8 cellular contexts compared by ENCODE assay signal in the genomic region with DNA sequence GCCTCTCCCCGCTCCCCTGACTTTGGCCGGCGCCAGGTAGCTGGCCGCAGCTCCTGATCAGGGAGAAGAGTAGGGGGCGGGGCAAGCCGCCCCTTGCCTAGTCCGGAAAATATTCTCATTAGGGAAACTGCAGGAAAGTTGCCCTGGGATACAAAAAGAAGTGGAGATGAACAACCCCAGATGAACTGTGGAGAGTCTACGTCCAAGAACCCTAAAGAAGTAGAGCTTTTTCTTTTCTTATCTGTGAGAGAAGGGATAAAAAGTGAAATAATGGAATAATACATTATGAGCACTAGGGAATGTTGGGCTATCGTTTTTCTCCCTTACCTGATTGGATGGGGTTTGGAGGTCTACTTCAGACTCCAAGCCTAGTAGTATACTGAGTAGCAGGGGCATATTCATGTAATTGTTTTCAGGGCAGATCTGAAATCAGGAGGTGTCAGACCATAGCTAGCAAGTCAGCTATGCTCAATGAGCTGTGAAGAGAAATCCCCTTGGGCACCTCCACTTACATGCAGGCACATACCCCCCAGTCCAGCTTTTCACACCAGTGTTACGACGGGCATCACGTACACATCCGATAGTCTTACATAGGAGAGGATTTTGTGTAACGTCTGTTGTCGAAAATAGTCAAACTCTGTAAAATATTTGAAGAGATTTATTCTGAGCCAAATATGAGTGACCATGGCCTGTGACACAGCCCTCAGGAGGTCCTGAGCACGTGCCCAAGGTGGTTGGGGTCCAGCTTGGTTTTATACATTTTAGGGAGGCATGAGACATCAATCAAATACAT. TPM values are rescaled to one million over a fixed set of nuclear protein-coding genes. Genes with fewer than 3 reads are reported as not detected.
DNase-seq lines count a peak whose midpoint lies in the region; ATAC-seq and TF ChIP-seq lines count a peak whose summit lies in the region.

No MANE protein-coding gene starts in this region.

- no peak overlapping the region for H2AK5ac ChIP-seq in H9 (ENCODE audit: insufficient read length, low read length)

- no peak overlapping the region for H4K8ac ChIP-seq in H9 (replicated peaks; ENCODE audit: insufficient read length, low read depth, low read length)

- peak overlapping the region; percentile 75 for H3K4me2 ChIP-seq in H9 (ENCODE audit: insufficient read depth, insufficient read length, low read length)
- H3K4me2 ChIP-seq in PC-9 = peak overlapping the region; percentile 79

- peaks cover 26% of the 10 kb centered on the region for H3K23me2 ChIP-seq in H9 (ENCODE audit: insufficient read length, low read depth, low read length, poor library complexity, severe bottlenecking)

- peaks cover 3% of the 10 kb centered on the region for H3K27me3 Mint-ChIP-seq in H9 (ENCODE audit: low read depth)

- intact Hi-C loops in PC-9 (cut with micrococcal nuclease; ENCODE audit: unreplicated experiment) = loop anchor here (1.0 to 2.0 kb wide), 4 partner anchors 265 to 428 kb away; no protein-coding TSS in a partner anchor

- H2BK120ac ChIP-seq in H9 (ENCODE audit: low read depth, low read length, poor library complexity, severe bottlenecking) = no peak overlapping the region

- H3K4ac ChIP-seq in H9 (ENCODE audit: low read depth, low read length) = no peak overlapping the region

- no peak overlapping the region for H4K91ac ChIP-seq in H9 (ENCODE audit: insufficient read length, low read depth, low read length)

- H3T11ph ChIP-seq in H9 (ENCODE audit: low read length) = no peak overlapping the region

- ATAC-seq in activated CD4-positive, CD25-positive, alpha-beta regulatory T cell treated with anti-CD3 and anti-CD28 coated beads, Interleukin-2, amount 50 U/mL, for 24 hours = no peak

- peaks cover 0 to 5% (median 5%) of the 10 kb centered on the region in 3 experiments; a peak in 5 of 7 replicates for H3K36me3 Mint-ChIP-seq in H9 (ENCODE audit: insufficient read depth in 1 of 3, low read depth in 3 of 3)

- H3K4me3 Mint-ChIP-seq in H9 = peak overlapping the region in 1 of 2 experiments; percentile 86; a peak in 4 of 5 replicates

- no peak overlapping the region for H2BK5ac ChIP-seq in H9 (ENCODE audit: insufficient read length, low read length)

- H3K27ac ChIP-seq in H9 (ENCODE audit: insufficient read length, low read depth, low read length) (no peak overlapping the region), PC-9 (peak overlapping the region; percentile 88)

- no peak overlapping the region for H2BK12ac ChIP-seq in H9 (ENCODE audit: insufficient read length, low read depth, low read length)

- peaks cover 0 to 2% of the 10 kb centered on the region in 2 experiments; a peak in 1 of 5 replicates for H3K9me3 Mint-ChIP-seq in H9

- H3K9me2 ChIP-seq in PC-9 (ENCODE audit: insufficient read depth) = no peaks in the 10 kb centered on the region

- H3K27me3 ChIP-seq in H9 (ENCODE audit: insufficient read depth, low read length) = peaks cover 16% of the 10 kb centered on the region; the same call in 1 of the 2 replicates
- H3K27me3 ChIP-seq in PC-9 (ENCODE audit: insufficient read depth, low read depth) = no peaks in the 10 kb centered on the region

- H4K20me1 ChIP-seq in H9 (ENCODE audit: control insufficient read depth, insufficient read depth, insufficient read length) (no peaks in the 10 kb centered on the region), PC-9 (ENCODE audit: insufficient read depth) (no peaks in the 10 kb centered on the region)

- peak overlapping the region; percentile 37 for H2AFZ ChIP-seq in H9 (ENCODE audit: low read length)
- peak overlapping the region; percentile 89 for H2AFZ ChIP-seq in PC-9

- H3K9ac ChIP-seq in H9 (ENCODE audit: extremely low read depth, insufficient read length, low read length) = peak overlapping the region; percentile 30

- peaks cover 14% of the 10 kb centered on the region in 2 experiments for H3K4me1 Mint-ChIP-seq in H9

- no peak overlapping the region for H3K18ac ChIP-seq in H9 (ENCODE audit: insufficient read length, low read depth, low read length)

- no peak overlapping the region for H4K5ac ChIP-seq in H9 (ENCODE audit: insufficient read length, low read depth, low read length)

- no peak for TF ChIP-seq CTCF in GM13976 (IDR thresholded peaks at IDR 0.05; ENCODE audit: borderline replicate concordance, control extremely low read depth, extremely low read depth, insufficient read depth, missing control alignments)
- TF ChIP-seq CTCF in H9 (conservative IDR thresholded peaks at IDR 0.05) = no peak
- no peak for TF ChIP-seq CTCF in PC-9 (conservative IDR thresholded peaks at IDR 0.05)
- no peak for TF ChIP-seq CTCF in fibroblast of the aortic adventitia (IDR thresholded peaks at IDR 0.05; ENCODE audit: insufficient read depth, low read length)

- H3F3A ChIP-seq in PC-9 (ENCODE audit: insufficient read depth, low read depth) = peaks cover 13% of the 10 kb centered on the region; the same call in 1 of the 2 replicates

- H3K9me3 ChIP-seq in H9 (ENCODE audit: control insufficient read depth, low read depth, low read length) (no peaks in the 10 kb centered on the region), PC-9 (ENCODE audit: insufficient read depth, low read depth) (no peaks in the 10 kb centered on the region; the same call in 1 of the 2 replicates)

- CTCF ChIA-PET in PC-9 (lab: Charles Lee) = interaction anchor here (0.7 to 1.0 kb wide), 3 partner anchors 59 to 99 kb away, joined by 6 to 18 read pairs (median 15); no protein-coding TSS in a partner anchor

- no peak overlapping the region for H3K56ac ChIP-seq in H9 (ENCODE audit: insufficient read length, low read depth, low read length)

- no peaks in the 10 kb centered on the region for H3K79me2 ChIP-seq in H9 (ENCODE audit: insufficient read depth, low read length)
- H3K79me2 ChIP-seq in PC-9 (ENCODE audit: low read depth) = peaks cover 29% of the 10 kb centered on the region

- no CpG with 5 or more reads among the region's 16 CpGs for WGBS in H9 (ENCODE audit: extremely low coverage, insufficient read length, low lambda C conversion rate)

- H3K23ac ChIP-seq in H9 (ENCODE audit: insufficient read length, low read depth, low read length) = no peak overlapping the region

- no peak overlapping the region; the same call in 1 of the 2 replicates for H2BK15ac ChIP-seq in H9 (ENCODE audit: low read depth, low read length)

- H3K4me3 ChIP-seq in PC-9 = peak overlapping the region; percentile 72
- peak overlapping the region; percentile 76 for H3K4me3 ChIP-seq in fibroblast of the aortic adventitia (ENCODE audit: low read depth, low read length)

- H3K14ac ChIP-seq in H9 (ENCODE audit: insufficient read depth, low read length) = 0 out of 2 replicates have a peak overlapping the region, but pooled peaks have one; percentile 41

- POLR2A ChIA-PET in PC-9 (lab: Charles Lee; ENCODE audit: unreplicated experiment) = interaction anchor here (0.5 to 0.9 kb wide), 14 partner anchors 25 to 588 kb away, joined by 3 to 21 read pairs (median 8); no protein-coding TSS in a partner anchor

- peaks cover 7% of the 10 kb centered on the region for H3K36me3 ChIP-seq in PC-9 (ENCODE audit: low read depth)

- H2BK20ac ChIP-seq in H9 (ENCODE audit: low read depth, low read length, poor library complexity, severe bottlenecking) = no peak overlapping the region

- TSS peak; percentile 76 for BruUV-seq in PC-9 (replicated peaks; lab: Mats Ljungman, UMichigan)

- in situ Hi-C loops in GM13976 (cut with MboI; ENCODE audit: low sequenced_read_pairs, unreplicated experiment) = loop anchor here (25.0 kb wide), 1 partner anchor 419 kb away; no protein-coding TSS in a partner anchor

- DNase-seq in GM13976 (ENCODE audit: low spot score) (peak; percentile 35), H9 (peak; percentile 75), PC-9 (peak in 1 of 2 experiments; percentile 68), fibroblast of the aortic adventitia (ENCODE audit: low read depth) (no peak), retina (peak; percentile 74), NOMO-1 treated with dmso at 0.1 percent for 144 hours (lab: John Stamatoyannopoulos, UW; ENCODE audit: unreplicated experiment) (no peak), NCI-H2227 (lab: John Stamatoyannopoulos, UW; ENCODE audit: unreplicated experiment) (no peak)

- no peak overlapping the region for H3K27ac Mint-ChIP-seq in H9

- no peaks in the 10 kb centered on the region for H3K79me1 ChIP-seq in H9 (ENCODE audit: insufficient read depth, low read depth, low read length, poor library complexity, severe bottlenecking)

- peaks cover 4% of the 10 kb centered on the region; the same call in 1 of the 2 replicates for H3K4me1 ChIP-seq in H9 (ENCODE audit: insufficient read depth, low read length)
- H3K4me1 ChIP-seq in PC-9 (replicated peaks; ENCODE audit: insufficient read depth) = peaks cover 26% of the 10 kb centered on the region

RNA-seq across cellular contexts. Expression of a gene that starts 1.7 kb away (rescaled TPM):
- 2.0 and 3.2 TPM in 2 replicates for total RNA-seq in H9 (2021)
- total RNA-seq in PC-9 (2021) = 7.0 and 8.7 TPM in 2 replicates
- 8.0 and 26.8 TPM in 2 replicates for total RNA-seq in fibroblast of the aortic adventitia (ENCODE audit: low replicate concordance)

Comparison
In these comparisons a context has a peak if more than half of its experiments do, and no peak if none do; other contexts are left out.
1. DNase-seq: peak in GM13976 (single experiment), H9 (single experiment) and retina (single experiment); none in fibroblast of the aortic adventitia (single experiment), NOMO-1 treated with dmso at 0.1 percent for 144 hours (single experiment) and NCI-H2227 (single experiment).